1 cellular context compared by ENCODE assay signal in the genomic region with DNA sequence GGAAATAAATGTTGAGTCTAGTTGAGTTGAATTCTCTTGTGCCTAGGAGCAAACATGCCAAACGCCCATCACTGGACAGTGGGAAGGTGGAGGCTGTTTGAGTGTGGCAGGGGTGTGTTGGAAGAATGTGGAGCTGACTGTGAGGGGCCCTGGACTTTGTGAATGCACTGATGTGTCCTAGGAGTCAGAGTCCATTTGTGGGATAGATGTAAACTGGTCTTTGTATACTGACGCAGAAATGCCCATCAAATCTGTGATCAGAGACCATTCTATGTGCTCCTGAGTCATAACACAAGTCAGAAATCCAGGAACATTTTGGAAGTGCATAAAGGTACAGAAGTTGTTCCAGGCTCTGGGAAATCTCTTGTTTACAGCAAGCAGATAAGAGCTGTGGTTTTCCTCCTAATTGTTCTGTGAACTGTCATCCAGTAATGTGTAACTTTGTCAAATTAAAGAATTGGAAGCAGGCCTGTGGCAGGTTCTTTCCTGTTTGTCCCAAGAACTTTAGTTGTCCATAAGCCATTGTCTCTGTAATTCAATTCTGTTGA.
TF ChIP-seq lines count a peak whose summit lies in the region.

No MANE protein-coding gene starts in this region.

TF ChIP-seq in HepG2, 621 proteins besides CTCF, POLR2A, EP300 and RAD21 (continued from another document and continues in another):
- TF ChIP-seq ZSCAN12 (CRISPR knock-in tag; IDR thresholded peaks at IDR 0.05) (no peak), ZBTB7B (CRISPR knock-in tag; IDR thresholded peaks at IDR 0.05) (no peak; the same call in 1 of the 2 replicates), SP5 (CRISPR knock-in tag; IDR thresholded peaks at IDR 0.05; ENCODE audit: borderline replicate concordance, low read depth) (no peak), ZFP37 (CRISPR knock-in tag; IDR thresholded peaks at IDR 0.05; ENCODE audit: borderline replicate concordance) (no peak), ZNF549 (CRISPR knock-in tag; IDR thresholded peaks at IDR 0.05) (no peak), TARDBP (CRISPR knock-in tag; IDR thresholded peaks at IDR 0.05) (peak; percentile 73), NR3C1 (CRISPR knock-in tag; IDR thresholded peaks at IDR 0.05) (no peak), ZSCAN31 (CRISPR knock-in tag; IDR thresholded peaks at IDR 0.05; ENCODE audit: low read depth) (0 out of 2 replicates have a peak, but pooled peaks have one; percentile 47), ZNF775 (CRISPR knock-in tag; IDR thresholded peaks at IDR 0.05; ENCODE audit: borderline replicate concordance) (no peak), ZNF790 (CRISPR knock-in tag; IDR thresholded peaks at IDR 0.05; ENCODE audit: borderline replicate concordance) (no peak), ZNF589 (CRISPR knock-in tag; conservative IDR thresholded peaks at IDR 0.05) (no peak), RARA (CRISPR knock-in tag; IDR thresholded peaks at IDR 0.05) (peak; percentile 57; the same call in 1 of the 2 replicates), ZNF670 (CRISPR knock-in tag; IDR thresholded peaks at IDR 0.05; ENCODE audit: borderline replicate concordance) (no peak), NCOA5 (CRISPR knock-in tag; IDR thresholded peaks at IDR 0.05) (no peak), STAT6 (CRISPR knock-in tag; IDR thresholded peaks at IDR 0.05; ENCODE audit: borderline replicate concordance) (no peak), RBM22 (optimal IDR thresholded peaks at IDR 0.05; ENCODE audit: low read length) (no peak), RARG (CRISPR knock-in tag; IDR thresholded peaks at IDR 0.05; ENCODE audit: low read depth) (no peak), ATRX (CRISPR knock-in tag; IDR thresholded peaks at IDR 0.05; ENCODE audit: borderline replicate concordance) (no peak), ZNF207 (IDR thresholded peaks at IDR 0.05; ENCODE audit: borderline replicate concordance) (no peak), SMC3 (IDR thresholded peaks at IDR 0.05; ENCODE audit: low read length) (no peak), ZFP82 (CRISPR knock-in tag; IDR thresholded peaks at IDR 0.05; ENCODE audit: borderline replicate concordance) (no peak), ZNF747 (CRISPR knock-in tag; IDR thresholded peaks at IDR 0.05; ENCODE audit: borderline replicate concordance) (no peak), SMARCC2 (IDR thresholded peaks at IDR 0.05) (no peak), ZKSCAN1 (IDR thresholded peaks at IDR 0.05; ENCODE audit: low read length) (no peak), ZNF546 (CRISPR knock-in tag; conservative IDR thresholded peaks at IDR 0.05) (no peak), ZNF75D (CRISPR knock-in tag; IDR thresholded peaks at IDR 0.05; ENCODE audit: borderline replicate concordance) (no peak), BRCA1 (CRISPR knock-in tag; IDR thresholded peaks at IDR 0.05) (0 out of 2 replicates have a peak, but pooled peaks have one; percentile 54), PAF1 (CRISPR knock-in tag; IDR thresholded peaks at IDR 0.05) (no peak), ATAD3A (CRISPR knock-in tag; IDR thresholded peaks at IDR 0.05) (no peak), ZSCAN25 (CRISPR knock-in tag; IDR thresholded peaks at IDR 0.05) (peak; percentile 95), ZNF674 (CRISPR knock-in tag; IDR thresholded peaks at IDR 0.05; ENCODE audit: low read depth) (no peak), NR2F1 (CRISPR knock-in tag; IDR thresholded peaks at IDR 0.05) (0 out of 4 replicates have a peak, but pooled peaks of 1 of the 2 experiments have one; percentile 24), ZSCAN30 (CRISPR knock-in tag; IDR thresholded peaks at IDR 0.05) (no peak), HNRNPL (IDR thresholded peaks at IDR 0.05; ENCODE audit: low read depth, low read length) (no peak), ZKSCAN5 (CRISPR knock-in tag; IDR thresholded peaks at IDR 0.05) (no peak), TRIM24 (CRISPR knock-in tag; IDR thresholded peaks at IDR 0.05) (no peak), ZNF614 (CRISPR knock-in tag; IDR thresholded peaks at IDR 0.05; ENCODE audit: borderline replicate concordance) (no peak), FOXA1 (IDR thresholded peaks at IDR 0.05) (no peak), FOXA1 (CRISPR knock-in tag; IDR thresholded peaks at IDR 0.05) (no peak), RBM39 (IDR thresholded peaks at IDR 0.05; ENCODE audit: low read depth, low read length, poor library complexity, severe bottlenecking) (no peak), E2F5 (CRISPR knock-in tag; conservative IDR thresholded peaks at IDR 0.05) (no peak), ZNF180 (CRISPR knock-in tag; IDR thresholded peaks at IDR 0.05; ENCODE audit: borderline replicate concordance, low read depth) (no peak), ZFP90 (CRISPR knock-in tag; IDR thresholded peaks at IDR 0.05; ENCODE audit: borderline replicate concordance) (peak; percentile 46; the same call in 1 of the 2 replicates), MATR3 (CRISPR knock-in tag; IDR thresholded peaks at IDR 0.05) (no peak), ZSCAN22 (CRISPR knock-in tag; IDR thresholded peaks at IDR 0.05) (no peak), SP1 (IDR thresholded peaks at IDR 0.05) (no peak), SP1 (CRISPR knock-in tag; IDR thresholded peaks at IDR 0.05) (no peak), AGO1 (IDR thresholded peaks at IDR 0.05; ENCODE audit: low read depth, low read length, poor library complexity, severe bottlenecking) (no peak), ZNF543 (CRISPR knock-in tag; IDR thresholded peaks at IDR 0.05) (no peak), PCBP1 (IDR thresholded peaks at IDR 0.05; ENCODE audit: borderline replicate concordance, low read depth, low read length) (no peak), CENPBD1 (CRISPR knock-in tag; IDR thresholded peaks at IDR 0.05; ENCODE audit: borderline replicate concordance, low read depth) (no peak), ZNF816 (CRISPR knock-in tag; IDR thresholded peaks at IDR 0.05; ENCODE audit: borderline replicate concordance) (no peak), POGZ (CRISPR knock-in tag; IDR thresholded peaks at IDR 0.05) (peak; percentile 60), ZFY (CRISPR knock-in tag; IDR thresholded peaks at IDR 0.05) (no peak), SP4 (CRISPR knock-in tag; IDR thresholded peaks at IDR 0.05) (no peak)
- TF ChIP-seq, protein P1, sequence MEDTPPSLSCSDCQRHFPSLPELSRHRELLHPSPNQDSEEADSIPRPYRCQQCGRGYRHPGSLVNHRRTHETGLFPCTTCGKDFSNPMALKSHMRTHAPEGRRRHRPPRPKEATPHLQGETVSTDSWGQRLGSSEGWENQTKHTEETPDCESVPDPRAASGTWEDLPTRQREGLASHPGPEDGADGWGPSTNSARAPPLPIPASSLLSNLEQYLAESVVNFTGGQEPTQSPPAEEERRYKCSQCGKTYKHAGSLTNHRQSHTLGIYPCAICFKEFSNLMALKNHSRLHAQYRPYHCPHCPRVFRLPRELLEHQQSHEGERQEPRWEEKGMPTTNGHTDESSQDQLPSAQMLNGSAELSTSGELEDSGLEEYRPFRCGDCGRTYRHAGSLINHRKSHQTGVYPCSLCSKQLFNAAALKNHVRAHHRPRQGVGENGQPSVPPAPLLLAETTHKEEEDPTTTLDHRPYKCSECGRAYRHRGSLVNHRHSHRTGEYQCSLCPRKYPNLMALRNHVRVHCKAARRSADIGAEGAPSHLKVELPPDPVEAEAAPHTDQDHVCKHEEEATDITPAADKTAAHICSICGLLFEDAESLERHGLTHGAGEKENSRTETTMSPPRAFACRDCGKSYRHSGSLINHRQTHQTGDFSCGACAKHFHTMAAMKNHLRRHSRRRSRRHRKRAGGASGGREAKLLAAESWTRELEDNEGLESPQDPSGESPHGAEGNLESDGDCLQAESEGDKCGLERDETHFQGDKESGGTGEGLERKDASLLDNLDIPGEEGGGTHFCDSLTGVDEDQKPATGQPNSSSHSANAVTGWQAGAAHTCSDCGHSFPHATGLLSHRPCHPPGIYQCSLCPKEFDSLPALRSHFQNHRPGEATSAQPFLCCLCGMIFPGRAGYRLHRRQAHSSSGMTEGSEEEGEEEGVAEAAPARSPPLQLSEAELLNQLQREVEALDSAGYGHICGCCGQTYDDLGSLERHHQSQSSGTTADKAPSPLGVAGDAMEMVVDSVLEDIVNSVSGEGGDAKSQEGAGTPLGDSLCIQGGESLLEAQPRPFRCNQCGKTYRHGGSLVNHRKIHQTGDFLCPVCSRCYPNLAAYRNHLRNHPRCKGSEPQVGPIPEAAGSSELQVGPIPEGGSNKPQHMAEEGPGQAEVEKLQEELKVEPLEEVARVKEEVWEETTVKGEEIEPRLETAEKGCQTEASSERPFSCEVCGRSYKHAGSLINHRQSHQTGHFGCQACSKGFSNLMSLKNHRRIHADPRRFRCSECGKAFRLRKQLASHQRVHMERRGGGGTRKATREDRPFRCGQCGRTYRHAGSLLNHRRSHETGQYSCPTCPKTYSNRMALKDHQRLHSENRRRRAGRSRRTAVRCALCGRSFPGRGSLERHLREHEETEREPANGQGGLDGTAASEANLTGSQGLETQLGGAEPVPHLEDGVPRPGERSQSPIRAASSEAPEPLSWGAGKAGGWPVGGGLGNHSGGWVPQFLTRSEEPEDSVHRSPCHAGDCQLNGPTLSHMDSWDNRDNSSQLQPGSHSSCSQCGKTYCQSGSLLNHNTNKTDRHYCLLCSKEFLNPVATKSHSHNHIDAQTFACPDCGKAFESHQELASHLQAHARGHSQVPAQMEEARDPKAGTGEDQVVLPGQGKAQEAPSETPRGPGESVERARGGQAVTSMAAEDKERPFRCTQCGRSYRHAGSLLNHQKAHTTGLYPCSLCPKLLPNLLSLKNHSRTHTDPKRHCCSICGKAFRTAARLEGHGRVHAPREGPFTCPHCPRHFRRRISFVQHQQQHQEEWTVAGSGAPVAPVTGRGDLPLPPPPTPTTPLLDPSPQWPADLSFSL (CRISPR knock-in tag; IDR thresholded peaks at IDR 0.05), result no peak
- TF ChIP-seq, protein P2, sequence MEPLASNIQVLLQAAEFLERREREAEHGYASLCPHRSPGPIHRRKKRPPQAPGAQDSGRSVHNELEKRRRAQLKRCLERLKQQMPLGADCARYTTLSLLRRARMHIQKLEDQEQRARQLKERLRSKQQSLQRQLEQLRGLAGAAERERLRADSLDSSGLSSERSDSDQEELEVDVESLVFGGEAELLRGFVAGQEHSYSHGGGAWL (CRISPR knock-in tag; IDR thresholded peaks at IDR 0.05), result no peak
- TF ChIP-seq, protein P3, sequence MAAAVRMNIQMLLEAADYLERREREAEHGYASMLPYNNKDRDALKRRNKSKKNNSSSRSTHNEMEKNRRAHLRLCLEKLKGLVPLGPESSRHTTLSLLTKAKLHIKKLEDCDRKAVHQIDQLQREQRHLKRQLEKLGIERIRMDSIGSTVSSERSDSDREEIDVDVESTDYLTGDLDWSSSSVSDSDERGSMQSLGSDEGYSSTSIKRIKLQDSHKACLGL (CRISPR knock-in tag; IDR thresholded peaks at IDR 0.05), result no peak
- TF ChIP-seq, protein P4, sequence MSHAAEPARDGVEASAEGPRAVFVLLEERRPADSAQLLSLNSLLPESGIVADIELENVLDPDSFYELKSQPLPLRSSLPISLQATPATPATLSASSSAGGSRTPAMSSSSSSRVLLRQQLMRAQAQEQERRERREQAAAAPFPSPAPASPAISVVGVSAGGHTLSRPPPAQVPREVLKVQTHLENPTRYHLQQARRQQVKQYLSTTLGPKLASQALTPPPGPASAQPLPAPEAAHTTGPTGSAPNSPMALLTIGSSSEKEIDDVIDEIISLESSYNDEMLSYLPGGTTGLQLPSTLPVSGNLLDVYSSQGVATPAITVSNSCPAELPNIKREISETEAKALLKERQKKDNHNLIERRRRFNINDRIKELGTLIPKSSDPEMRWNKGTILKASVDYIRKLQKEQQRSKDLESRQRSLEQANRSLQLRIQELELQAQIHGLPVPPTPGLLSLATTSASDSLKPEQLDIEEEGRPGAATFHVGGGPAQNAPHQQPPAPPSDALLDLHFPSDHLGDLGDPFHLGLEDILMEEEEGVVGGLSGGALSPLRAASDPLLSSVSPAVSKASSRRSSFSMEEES (CRISPR knock-in tag; IDR thresholded peaks at IDR 0.05), result no peak
